Comparison of ENCODE assay signal across 1 cellular context in genomic region chr2:63843791-63844190, GRCh38.
TF ChIP-seq lines count a peak whose summit lies in the region.

No MANE protein-coding gene starts in this region.

TF ChIP-seq in liver, 16 proteins besides CTCF, POLR2A, EP300 and RAD21 (continued from another document):
- TF ChIP-seq ZBTB33 (IDR thresholded peaks at IDR 0.05) (no peak), SP1 (IDR thresholded peaks at IDR 0.05) (no peak), TAF1 (conservative IDR thresholded peaks at IDR 0.05) (no peak), YY1 (IDR thresholded peaks at IDR 0.05) (no peak), MAX (IDR thresholded peaks at IDR 0.05) (no peak)
